In the genomic region with DNA sequence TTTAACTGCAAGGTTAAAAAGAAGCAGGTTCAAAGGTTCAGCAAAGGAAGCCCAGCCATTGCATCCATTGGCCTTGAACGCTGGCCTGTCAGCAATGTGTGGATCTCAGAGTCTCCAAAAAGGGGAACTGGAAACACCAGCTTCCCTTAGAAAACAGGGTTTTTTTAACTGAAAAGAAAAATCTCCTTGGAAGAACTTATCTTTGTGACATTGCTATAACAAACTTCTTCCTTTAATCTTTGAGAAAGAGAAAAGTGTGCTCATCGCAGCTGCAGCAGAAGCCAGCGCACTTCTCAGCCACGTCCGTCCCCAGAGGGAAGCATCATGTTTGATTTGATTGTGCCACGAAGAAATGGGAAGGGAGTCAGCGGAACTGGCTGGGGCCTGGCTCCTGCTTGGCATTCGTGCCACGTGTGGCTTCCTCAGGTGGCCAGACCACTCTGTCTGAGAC, we compare ENCODE assay signal across 23 cellular contexts.
DNase-seq lines count a peak whose midpoint lies in the region; ATAC-seq and TF ChIP-seq lines count a peak whose summit lies in the region.
"Had no signal": no experiment of that assay in that cellular context is flagged by ENCODE, and none has a peak within 500 bp of the region (broad histone marks: within the 10 kb centered on the region; RNA-seq: fewer than 3 reads in every experiment).

No MANE protein-coding gene starts in this region.

- no peak for TF ChIP-seq CTCF in HL-60 (IDR thresholded peaks at IDR 0.05; ENCODE audit: insufficient read depth, low read length)

- H3K27ac ChIP-seq in HL-60 (replicated peaks) = peak overlapping the region; percentile 10
- H3K27ac ChIP-seq: A549, epithelial cell of prostate, neutrophil, vagina had no signal

- no peak for ATAC-seq in GM19397 (IDR thresholded peaks at IDR 0.05; ENCODE audit: unreplicated experiment)
- ATAC-seq: A549, left cardiac atrium, SK-N-SH treated with all-trans-retinoic acid at 6 μM for 48 hours had no signal

- DNase-seq in Ammon's horn (ENCODE audit: low spot score) (peak; percentile 68), HL-60 (ENCODE audit: low read depth in 1 of 2, low spot score in 1 of 2) (peak in 1 of 2 experiments; percentile 67), UCSD-AML1 (lab: John Stamatoyannopoulos, UW; ENCODE audit: unreplicated experiment) (peak; percentile 72), mesenteric fat pad (ENCODE audit: low spot score) (peak; percentile 20), NCI-H187 (lab: John Stamatoyannopoulos, UW) (no peak), cortex of kidney (lab: John Stamatoyannopoulos, UW) (no peak)
- DNase-seq in stimulated activated CD4-positive, alpha-beta T cell treated with anti-CD3 and anti-CD28 coated beads, Interleukin-4, amount 100 ng/mL, for 4 hours = no peak
- DNase-seq: activated CD4-positive, alpha-beta T cell treated with anti-CD3 and anti-CD28 coated beads, Interleukin-2, amount 50 U/mL, for 4 hours; activated CD4-positive, CD25-positive, alpha-beta regulatory T cell; activated CD8-positive, alpha-beta memory T cell treated with anti-CD3 and anti-CD28 coated beads, Interleukin-2, amount 50 U/mL, for 48 hours; Calu3; left cardiac atrium; MM.1S; NCI-H1694; NCI-H526 treated with DMSO at 0.1 percent for 48 hours; small intestine; stimulated activated CD4-positive, alpha-beta T cell treated with anti-CD3 and anti-CD28 coated beads, Interleukin-2, amount 100 ng/mL, for 24 hours had no signal

- H3K27me3 ChIP-seq in HL-60 (ENCODE audit: insufficient read depth, poor library complexity, severe bottlenecking) = no peaks in the 10 kb centered on the region
- H3K27me3 ChIP-seq: neutrophil, vagina had no signal

- no peak overlapping the region for H3K4me3 ChIP-seq in HL-60 (replicated peaks; ENCODE audit: insufficient read depth, low read length)
- H3K4me3 ChIP-seq: A549, vagina had no signal

Comparison
In these comparisons a context has a peak if more than half of its experiments do, and no peak if none do; other contexts are left out.
1. DNase-seq: peak in Ammon's horn (single experiment), UCSD-AML1 (single experiment) and mesenteric fat pad (single experiment); none in stimulated activated CD4-positive, alpha-beta T cell treated with anti-CD3 and anti-CD28 coated beads, Interleukin-4, amount 100 ng/mL, for 4 hours (0 of 2), NCI-H187 (0 of 2) and cortex of kidney (single experiment).